9 cellular contexts compared by ENCODE assay signal in the genomic region with DNA sequence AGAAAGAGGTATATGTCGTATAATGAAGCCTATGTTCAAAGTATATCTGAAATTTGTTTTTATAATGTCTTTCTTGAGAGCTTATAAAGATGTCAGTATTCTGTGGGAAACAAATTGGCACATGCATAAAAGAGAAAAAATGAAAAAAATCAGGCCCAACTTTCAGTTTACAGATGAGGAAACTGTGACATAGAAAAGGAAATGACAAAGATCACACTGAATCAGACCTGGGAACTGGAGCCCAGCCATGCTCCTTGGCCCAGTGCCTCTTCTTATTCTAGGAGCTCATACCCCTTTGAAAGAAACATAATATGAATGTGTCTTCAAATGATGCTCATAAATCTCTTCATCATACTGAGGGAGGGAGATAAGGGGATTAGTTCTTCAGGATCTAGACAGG. TPM values are rescaled to one million over a fixed set of nuclear protein-coding genes. Genes with fewer than 3 reads are reported as not detected.
DNase-seq lines count a peak whose midpoint lies in the region; ATAC-seq and TF ChIP-seq lines count a peak whose summit lies in the region.
"Had no signal": no experiment of that assay in that cellular context is flagged by ENCODE, and none has a peak within 500 bp of the region (broad histone marks: within the 10 kb centered on the region; RNA-seq: fewer than 3 reads in every experiment).

No MANE protein-coding gene starts in this region.

- H3K27me3 Mint-ChIP-seq in Calu3 (ENCODE audit: unreplicated experiment) (no peaks in the 10 kb centered on the region), natural killer cell (ENCODE audit: low read depth in 2 of 2) (no peaks in the 10 kb centered on the region)
- H3K27me3 Mint-ChIP-seq in central memory CD8-positive, alpha-beta T cell = no peaks in the 10 kb centered on the region

- H3K9me3 Mint-ChIP-seq in Calu3 (ENCODE audit: low read depth, unreplicated experiment) = no peaks in the 10 kb centered on the region
- H3K9me3 Mint-ChIP-seq in central memory CD8-positive, alpha-beta T cell = peaks cover 4% of the 10 kb centered on the region
- H3K9me3 Mint-ChIP-seq in natural killer cell = no peaks in the 10 kb centered on the region

- intact Hi-C loops in Calu3 (cut with micrococcal nuclease; ENCODE audit: unreplicated experiment) = no loop called here
- intact Hi-C loops in natural killer cell (cut with micrococcal nuclease) = no loop called here

- POLR2A ChIA-PET in HEK293T (lab: Yijun Ruan, JAX) = no interaction called here

- no peak for TF ChIP-seq CTCF in Calu3 (IDR thresholded peaks at IDR 0.05; ENCODE audit: unreplicated experiment)
- TF ChIP-seq CTCF in natural killer cell (IDR thresholded peaks at IDR 0.05) = no peak
- no peak for TF ChIP-seq CTCF in WERI-Rb-1 (IDR thresholded peaks at IDR 0.05; ENCODE audit: low read depth, low read length)

- no peak for ATAC-seq in central memory CD8-positive, alpha-beta T cell (replicated peaks; ENCODE audit: extremely low read depth, poor library complexity, severe bottlenecking)
- no peak for ATAC-seq in natural killer cell

- no peak for DNase-seq in Calu3
- peak; percentile 17 for DNase-seq in MV-4-11 (lab: John Stamatoyannopoulos, UW)
- DNase-seq in central memory CD8-positive, alpha-beta T cell (ENCODE audit: low spot score in 2 of 2) = no peak
- no peak for DNase-seq in natural killer cell
- DNase-seq in HUDEP-2 (lab: John Stamatoyannopoulos, UW; ENCODE audit: unreplicated experiment in 76 of 76) = no peak
- DNase-seq in WERI-Rb-1 = no peak
- DNase-seq in activated gamma-delta T cell treated with Interleukin-2 at 50 U/mL for 16 hours = no peak
- DNase-seq in HEK293T (ENCODE audit: extremely low spot score) = no peak
- DNase-seq: NCI-H187 treated with DMSO at 0.1 percent for 48 hours had no signal

- H3K27ac Mint-ChIP-seq in Calu3 (ENCODE audit: unreplicated experiment) = peak overlapping the region; percentile 98
- peak overlapping the region; percentile 98 for H3K27ac Mint-ChIP-seq in central memory CD8-positive, alpha-beta T cell (ENCODE audit: low read depth)
- peak overlapping the region; percentile 95 to 97 for H3K27ac Mint-ChIP-seq in natural killer cell

- peaks cover 37% of the 10 kb centered on the region for H3K36me3 Mint-ChIP-seq in Calu3 (ENCODE audit: insufficient read depth, unreplicated experiment)
- H3K36me3 Mint-ChIP-seq in central memory CD8-positive, alpha-beta T cell (ENCODE audit: insufficient read depth) = peaks cover 12% of the 10 kb centered on the region
- no peaks in the 10 kb centered on the region for H3K36me3 Mint-ChIP-seq in natural killer cell

- H3K27ac ChIP-seq in WERI-Rb-1 = no peak overlapping the region

- H3K4me1 Mint-ChIP-seq in Calu3 (ENCODE audit: low read depth, unreplicated experiment) (peaks cover 20% of the 10 kb centered on the region), natural killer cell (peaks cover 20 to 27% of the 10 kb centered on the region in 2 donors)
- peaks cover 14% of the 10 kb centered on the region for H3K4me1 Mint-ChIP-seq in central memory CD8-positive, alpha-beta T cell

- H3K9me3 ChIP-seq in WERI-Rb-1 (ENCODE audit: severe bottlenecking) = no peaks in the 10 kb centered on the region

- H3K4me3 Mint-ChIP-seq in Calu3 (ENCODE audit: low read depth, unreplicated experiment) = peak overlapping the region; percentile 99
- peak overlapping the region; percentile 93 for H3K4me3 Mint-ChIP-seq in central memory CD8-positive, alpha-beta T cell
- peak overlapping the region; percentile 97 for H3K4me3 Mint-ChIP-seq in natural killer cell

- no TSS peak for BruUV-seq in Calu3 (replicated peaks; lab: Mats Ljungman, UMichigan)

- no peak overlapping the region for H3K4me3 ChIP-seq in WERI-Rb-1 (ENCODE audit: low read depth, low read length)

- H3K36me3 ChIP-seq in WERI-Rb-1 = no peaks in the 10 kb centered on the region

- CTCF ChIA-PET in Calu3 (lab: Charles Lee) = interaction anchor here (0.7 to 2.9 kb wide), 3 partner anchors 9 to 215 kb away, joined by 3 to 23 read pairs (median 4); no protein-coding TSS in a partner anchor
- CTCF ChIA-PET in HEK293T (lab: Yijun Ruan, JAX) = no interaction called here

- H3K27me3 ChIP-seq in WERI-Rb-1 (ENCODE audit: insufficient read depth, low read depth, severe bottlenecking) = no peaks in the 10 kb centered on the region

TF ChIP-seq in HEK293T, 16 proteins besides CTCF, POLR2A, EP300 and RAD21:
- TF ChIP-seq ARNT (IDR thresholded peaks at IDR 0.05) = no peak
- no peak for TF ChIP-seq HDGF (IDR thresholded peaks at IDR 0.05; ENCODE audit: borderline replicate concordance)
- TF ChIP-seq CTBP1 (IDR thresholded peaks at IDR 0.05; ENCODE audit: borderline replicate concordance) = no peak
- no peak for TF ChIP-seq TARDBP (IDR thresholded peaks at IDR 0.05)
- TF ChIP-seq, protein P1, sequence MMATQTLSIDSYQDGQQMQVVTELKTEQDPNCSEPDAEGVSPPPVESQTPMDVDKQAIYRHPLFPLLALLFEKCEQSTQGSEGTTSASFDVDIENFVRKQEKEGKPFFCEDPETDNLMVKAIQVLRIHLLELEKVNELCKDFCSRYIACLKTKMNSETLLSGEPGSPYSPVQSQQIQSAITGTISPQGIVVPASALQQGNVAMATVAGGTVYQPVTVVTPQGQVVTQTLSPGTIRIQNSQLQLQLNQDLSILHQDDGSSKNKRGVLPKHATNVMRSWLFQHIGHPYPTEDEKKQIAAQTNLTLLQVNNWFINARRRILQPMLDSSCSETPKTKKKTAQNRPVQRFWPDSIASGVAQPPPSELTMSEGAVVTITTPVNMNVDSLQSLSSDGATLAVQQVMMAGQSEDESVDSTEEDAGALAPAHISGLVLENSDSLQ (IDR thresholded peaks at IDR 0.05) = no peak
- TF ChIP-seq SUZ12 (IDR thresholded peaks at IDR 0.05) = no peak
- no peak for TF ChIP-seq FOXK2 (IDR thresholded peaks at IDR 0.05)
- no peak for TF ChIP-seq LEF1 (IDR thresholded peaks at IDR 0.05; ENCODE audit: borderline replicate concordance)
- TF ChIP-seq ELF4 (IDR thresholded peaks at IDR 0.05) = no peak
- no peak for TF ChIP-seq ZNF384 (IDR thresholded peaks at IDR 0.05)
- no peak for TF ChIP-seq L3MBTL2 (conservative IDR thresholded peaks at IDR 0.05)
- no peak for TF ChIP-seq FOXA1 (IDR thresholded peaks at IDR 0.05)
- TF ChIP-seq NFRKB (IDR thresholded peaks at IDR 0.05) = no peak
- no peak for TF ChIP-seq BHLHE40 (IDR thresholded peaks at IDR 0.05; ENCODE audit: borderline replicate concordance)
- no peak for TF ChIP-seq SP1 (IDR thresholded peaks at IDR 0.05)

RNA-seq across cellular contexts. Expression of a gene that starts 48.4 kb away (rescaled TPM):
- total RNA-seq in Calu3 (2022) = 44.0 and 52.6 TPM in 2 replicates
- total RNA-seq in natural killer cell = 1 to 10 TPM; 2.1 to 3.0 (median 2.8) TPM

Comparison
In these comparisons a context has a peak if more than half of its experiments do, and no peak if none do; other contexts are left out.
1. RNA of a gene that starts 48.4 kb away (total RNA-seq): 44.0 to 52.6 TPM in Calu3; 2.1 to 3.0 TPM in natural killer cell; every median in the first group is over 10 times any median in the second.
2. Peak in every context shown above with its lines, with median percentiles within 50 percentile points of each other: H3K27ac Mint-ChIP-seq and H3K4me3 Mint-ChIP-seq.